Comparison of ENCODE assay signal across 8 cellular contexts in the genomic region with DNA sequence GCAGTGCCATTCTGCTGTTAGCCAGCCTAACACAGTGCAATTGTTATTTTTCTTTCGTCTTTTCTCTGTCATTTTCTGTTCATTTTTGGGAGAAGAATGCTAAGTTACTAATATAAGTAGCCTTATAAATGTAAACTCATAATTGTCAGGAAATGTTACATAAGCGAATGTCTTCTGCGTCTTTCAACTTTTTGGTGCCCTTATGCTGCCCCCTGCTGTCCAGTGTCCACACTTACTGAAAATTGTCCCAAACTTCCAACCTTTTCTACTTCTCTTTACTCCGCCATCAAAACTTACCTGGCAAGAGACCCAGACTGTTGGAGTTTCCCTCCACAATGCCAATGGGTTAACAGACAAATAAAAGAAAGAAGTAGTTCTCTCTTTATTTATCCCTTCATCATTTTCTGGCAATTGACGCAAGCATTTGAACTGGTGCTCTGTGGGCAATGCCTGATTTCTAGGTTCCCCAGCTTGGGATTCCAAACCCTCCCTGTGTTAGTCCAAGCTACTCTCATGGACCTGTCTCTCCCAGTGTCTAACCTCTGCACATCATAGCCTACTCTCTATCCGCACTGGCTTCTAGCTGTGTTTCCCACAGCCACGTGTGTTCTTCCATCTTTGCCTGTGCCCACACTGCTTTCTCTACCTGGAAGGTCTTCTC. TPM values are rescaled to one million over a fixed set of nuclear protein-coding genes. Genes with fewer than 3 reads are reported as not detected.
DNase-seq lines count a peak whose midpoint lies in the region; ATAC-seq and TF ChIP-seq lines count a peak whose summit lies in the region.

No MANE protein-coding gene starts in this region.

- no peak overlapping the region for H3K4me3 ChIP-seq in AG04449 (ENCODE audit: low read depth, low read length)

- CTCF ChIA-PET in AG04449 (lab: Yijun Ruan, JAX), result interaction anchor here (0.7 to 6.9 kb wide), 21 partner anchors 9 to 641 kb away, joined by 3 to 44 read pairs (median 5); no protein-coding TSS in a partner anchor

- no peak for DNase-seq in AG04449 (ENCODE audit: low read depth, low spot score)
- DNase-seq in NCI-H2227 treated with DMSO at 0.1 percent for 48 hours (lab: John Stamatoyannopoulos, UW), result peak; percentile 22
- DNase-seq in activated CD4-positive, alpha-beta T cell treated with anti-CD3 and anti-CD28 coated beads, Interleukin-2, amount 50 U/mL, for 48 hours, result peak; percentile 69 to 83
- peak; percentile 59 to 80 for DNase-seq in dermis microvascular lymphatic vessel endothelial cell (ENCODE audit: low read depth in 2 of 2)
- peak; percentile 80 to 84 for DNase-seq in lung microvascular endothelial cell (ENCODE audit: low read depth in 2 of 2)
- DNase-seq in stimulated activated CD8-positive, alpha-beta memory T cell treated with anti-CD3 and anti-CD28 coated beads, Interleukin-12 subunit alpha, Interleukin-12 subunit beta, amount 100 ng/mL, for 4 hours (ENCODE audit: low read depth), result peak; percentile 48

- peak; percentile 60 for ATAC-seq in GM18498 (IDR thresholded peaks at IDR 0.05; ENCODE audit: unreplicated experiment)
- no peak for ATAC-seq in HG03565 (IDR thresholded peaks at IDR 0.05; ENCODE audit: unreplicated experiment)

- POLR2A ChIA-PET in AG04449 (lab: Yijun Ruan, JAX), result no interaction called here

- TF ChIP-seq CTCF in AG04449 (IDR thresholded peaks at IDR 0.05; ENCODE audit: insufficient read depth, low read length, missing control alignments), result peak; percentile 67

RNA-seq across cellular contexts. Expression of a gene that starts 21.0 kb away (rescaled TPM):
- total RNA-seq in dermis microvascular lymphatic vessel endothelial cell (15.4 and 28.2 TPM in 2 replicates), lung microvascular endothelial cell (12.2 and 26.2 TPM in 2 replicates)
